2 cellular contexts compared by ENCODE assay signal in genomic region chr1:204345941-204346678, GRCh38.
TF ChIP-seq lines count a peak whose summit lies in the region.

No MANE protein-coding gene starts in this region.

TF ChIP-seq in H1, 55 proteins besides CTCF, POLR2A, EP300 and RAD21 (continues in another document):
- TF ChIP-seq KDM1A (IDR thresholded peaks at IDR 0.05; ENCODE audit: borderline replicate concordance, low read length) (no peak), YY1 (IDR thresholded peaks at IDR 0.05; ENCODE audit: low read depth, low read length) (no peak), CHD7 (IDR thresholded peaks at IDR 0.05; ENCODE audit: insufficient replicate concordance, low read length) (no peak), MAFK (IDR thresholded peaks at IDR 0.05; ENCODE audit: low read depth, low read length) (no peak), BACH1 (IDR thresholded peaks at IDR 0.05; ENCODE audit: low read length) (no peak), RFX5 (IDR thresholded peaks at IDR 0.05; ENCODE audit: borderline replicate concordance, low read depth, low read length) (no peak), JUND (IDR thresholded peaks at IDR 0.05; ENCODE audit: low read length) (no peak), SAP30 (IDR thresholded peaks at IDR 0.05; ENCODE audit: insufficient read depth, insufficient replicate concordance, low read length) (no peak), TEAD4 (IDR thresholded peaks at IDR 0.05; ENCODE audit: low read depth, low read length) (no peak), SRF (IDR thresholded peaks at IDR 0.05; ENCODE audit: low read depth, low read length) (no peak), ATF2 (IDR thresholded peaks at IDR 0.05; ENCODE audit: low read length) (no peak), SIN3A (conservative IDR thresholded peaks at IDR 0.05 in 1 of 2, IDR thresholded peaks at IDR 0.05 in 1 of 2; ENCODE audit: low read depth in 1 of 2, low read length in 2 of 2) (no peak), CHD2 (IDR thresholded peaks at IDR 0.05; ENCODE audit: low read length) (no peak), GABPA (IDR thresholded peaks at IDR 0.05; ENCODE audit: borderline replicate concordance, insufficient read depth, low read length) (no peak), EGR1 (IDR thresholded peaks at IDR 0.05; ENCODE audit: borderline replicate concordance, low read depth, low read length) (no peak), RNF2 (IDR thresholded peaks at IDR 0.05; ENCODE audit: borderline replicate concordance, low read depth, low read length, missing control alignments, poor library complexity, severe bottlenecking) (no peak), RBBP5 (IDR thresholded peaks at IDR 0.05; ENCODE audit: borderline replicate concordance, low read depth, low read length) (no peak)

TF ChIP-seq in neural cell, 6 proteins besides CTCF, POLR2A, EP300 and RAD21:
- TF ChIP-seq POLR2AphosphoS5 (IDR thresholded peaks at IDR 0.05) = no peak
- no peak for TF ChIP-seq TAF1 (IDR thresholded peaks at IDR 0.05; ENCODE audit: low read depth)
- TF ChIP-seq EZH2 (IDR thresholded peaks at IDR 0.05; ENCODE audit: borderline replicate concordance, insufficient read depth, low read length, poor library complexity, severe bottlenecking) = no peak
- no peak for TF ChIP-seq REST (IDR thresholded peaks at IDR 0.05; ENCODE audit: borderline replicate concordance)
- no peak for TF ChIP-seq MXI1 (conservative IDR thresholded peaks at IDR 0.05; ENCODE audit: poor library complexity, severe bottlenecking)
- no peak for TF ChIP-seq SMC3 (conservative IDR thresholded peaks at IDR 0.05; ENCODE audit: poor library complexity)
